In genomic region chr3:58899159-58899952, GRCh38 we compare ENCODE assay signal across 8 cellular contexts.
A peak's percentile ranks its signal among the peaks of the same experiment; 100 is the strongest.
DNase-seq lines count a peak whose midpoint lies in the region; ATAC-seq, FAIRE-seq and TF ChIP-seq lines count a peak whose summit lies in the region.

No MANE protein-coding gene starts in this region.

- intact Hi-C loops in spleen (cut with DNase I; ENCODE audit: low total_unique reads), result no loop called here

- TF ChIP-seq POLR2A in erythroblast (IDR thresholded peaks at IDR 0.05; ENCODE audit: low read length), result peak; percentile 66
- no peak for TF ChIP-seq POLR2A in spleen (IDR thresholded peaks at IDR 0.05)

- peaks cover 0 to 37% (median 19%) of the 10 kb centered on the region in 8 donors for H3K9me3 ChIP-seq in spleen

- no peak for TF ChIP-seq CTCF in spleen (IDR thresholded peaks at IDR 0.05 in 8 of 11, conservative IDR thresholded peaks at IDR 0.05 in 3 of 11)

- FAIRE-seq in GM19239 (lab: Jason Lieb, UNC), result peak; percentile 68

- peak; percentile 81 for ATAC-seq in HG02973 (IDR thresholded peaks at IDR 0.05; ENCODE audit: unreplicated experiment)

- no peak overlapping the region for H3K4me3 ChIP-seq in spleen

- H3K27ac ChIP-seq in spleen, result peak overlapping the region in 1 of 8 donors; percentile 45

- DNase-seq in GM19239 (ENCODE audit: insufficient read length, low spot score) (no peak), SW480 (ENCODE audit: low spot score) (peak; percentile 16), erythroblast (lab: John Stamatoyannopoulos, UW) (peak; percentile 66 to 84), spleen (peak; percentile 76), NOMO-1 treated with DMSO at 0.1 percent for 48 hours (lab: John Stamatoyannopoulos, UW; ENCODE audit: unreplicated experiment) (no peak), HPDE6-E6E7 (ENCODE audit: extremely low spot score) (no peak), dedifferentiated amniotic fluid mesenchymal stem cell (ENCODE audit: extremely low spot score) (no peak)

- H3K36me3 ChIP-seq in spleen, result no peaks in the 10 kb centered on the region

- WGBS in spleen, 5 donors, result 1 to 9% (median 7%) methylated on average over 8 of the region's 8 CpGs

- H3K27me3 ChIP-seq in spleen (replicated peaks in 1 of 7), result peaks cover 0 to 4% (median 0%) of the 10 kb centered on the region in 7 donors

- peaks cover 0 to 17% (median 9%) of the 10 kb centered on the region in 6 donors for H3K4me1 ChIP-seq in spleen

Comparison
In these comparisons a context has a peak if more than half of its experiments do, and no peak if none do; other contexts are left out.
1. DNase-seq: peak in SW480 (single experiment), erythroblast (2 of 2) and spleen (single experiment); none in GM19239 (single experiment), NOMO-1 treated with DMSO at 0.1 percent for 48 hours (single experiment), HPDE6-E6E7 (single experiment) and dedifferentiated amniotic fluid mesenchymal stem cell (single experiment).